34 cellular contexts compared by ENCODE assay signal in the genomic region with DNA sequence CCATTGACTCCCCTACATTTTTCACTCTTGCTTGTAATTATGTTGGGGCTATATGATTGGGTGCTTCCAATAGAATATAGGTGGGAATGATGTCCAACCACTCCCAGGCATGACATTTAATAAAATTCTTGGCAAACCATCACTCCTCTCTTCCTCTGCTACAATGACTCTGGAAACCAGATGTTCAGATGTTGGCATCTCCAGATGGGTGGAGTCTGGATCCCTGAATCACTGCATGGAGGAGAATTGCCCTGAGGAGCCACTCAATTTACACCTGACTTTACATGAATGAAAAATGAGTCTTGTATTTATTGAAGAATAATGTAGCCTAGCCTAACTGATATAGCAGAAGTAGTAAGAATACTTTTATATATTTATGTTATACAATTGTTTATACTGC.
"Had no signal": no experiment of that assay in that cellular context is flagged by ENCODE, and none has a peak within 500 bp of the region (broad histone marks: within the 10 kb centered on the region; RNA-seq: fewer than 3 reads in every experiment).

No MANE protein-coding gene starts in this region.

- H3K27ac ChIP-seq: adrenal gland, body of pancreas, brain microvascular endothelial cell, breast epithelium, WERI-Rb-1 had no signal

- DNase-seq: activated CD4-positive, alpha-beta memory T cell treated with anti-CD3 and anti-CD28 coated beads, Interleukin-2, amount 10 ng/mL, durations not matched to agents 7 days and 5 days; activated CD4-positive, alpha-beta T cell treated with anti-CD3 and anti-CD28 coated beads for 1 hour; activated CD4-positive, alpha-beta T cell treated with anti-CD3 and anti-CD28 coated beads for 36 hours; activated CD4-positive, alpha-beta T cell treated with anti-CD3 and anti-CD28 coated beads for 48 hours; activated CD4-positive, alpha-beta T cell treated with anti-CD3 and anti-CD28 coated beads, Interleukin-2, amount 10 ng/mL, durations not matched to agents 7 days and 5 days; activated CD4-positive, alpha-beta T cell treated with anti-CD3 and anti-CD28 coated beads, Interleukin-2, amount 50 U/mL, for 48 hours; activated CD4-positive, CD25-positive, alpha-beta regulatory T cell; activated CD8-positive, alpha-beta memory T cell treated with anti-CD3 and anti-CD28 coated beads for 24 hours; activated CD8-positive, alpha-beta memory T cell treated with anti-CD3 and anti-CD28 coated beads, Interleukin-2, amount 10 ng/mL, durations not matched to agents 7 days and 5 days; activated CD8-positive, alpha-beta memory T cell treated with anti-CD3 and anti-CD28 coated beads, Interleukin-2, amount 50 U/mL, for 48 hours; activated CD8-positive, alpha-beta T cell treated with anti-CD3 and anti-CD28 coated beads, Interleukin-2, amount 10 ng/mL, durations not matched to agents 7 days and 5 days; activated effector memory CD4-positive, alpha-beta T cell treated with anti-CD3 and anti-CD28 coated beads, Interleukin-2, amount 50 U/mL, for 16 hours; activated gamma-delta T cell treated with Interleukin-2 at 50 U/mL for 16 hours; activated naive CD4-positive, alpha-beta T cell; activated naive CD4-positive, alpha-beta T cell treated with anti-CD3 and anti-CD28 coated beads for 36 hours; activated naive CD4-positive, alpha-beta T cell treated with anti-CD3 and anti-CD28 coated beads, Interleukin-2, amount 50 U/mL, for 16 hours; activated naive CD8-positive, alpha-beta T cell treated with anti-CD3 and anti-CD28 coated beads for 36 hours; activated T-cell treated with anti-CD3 and anti-CD28 coated beads, Interleukin-2, amount 50 U/mL, for 24 hours; activated T-cell treated with anti-CD3 and anti-CD28 coated beads, Interleukin-2, amount 50 U/mL, for 72 hours; adrenal gland; amniotic stem cell; aorta; body of pancreas; brain microvascular endothelial cell; central memory CD4-positive, alpha-beta T cell; T-helper 1 cell; T-helper 2 cell; T-helper 9 cell; WERI-Rb-1 had no signal

- ATAC-seq: activated CD4-positive, alpha-beta T cell treated with anti-CD3 and anti-CD28 coated beads for 36 hours; activated CD4-positive, CD25-positive, alpha-beta regulatory T cell treated with anti-CD3 and anti-CD28 coated beads, Interleukin-2, amount 50 U/mL, for 24 hours; activated CD8-positive, alpha-beta memory T cell treated with anti-CD3 and anti-CD28 coated beads, Interleukin-2, amount 10 ng/mL, durations not matched to agents 7 days and 5 days; activated CD8-positive, alpha-beta T cell treated with anti-CD3 and anti-CD28 coated beads, Interleukin-2, amount 10 ng/mL, durations not matched to agents 7 days and 5 days; activated naive CD4-positive, alpha-beta T cell treated with anti-CD3 and anti-CD28 coated beads, Interleukin-2, amount 50 U/mL, for 72 hours; activated T-cell treated with anti-CD3 and anti-CD28 coated beads, Interleukin-2, amount 50 U/mL, for 72 hours; activated T-helper 17 cell treated with anti-CD3 and anti-CD28 coated beads, Interleukin-2, amount 50 U/mL, for 72 hours; body of pancreas; WTC11 had no signal

- H3K36me3 ChIP-seq: adrenal gland, brain microvascular endothelial cell, breast epithelium, WERI-Rb-1 had no signal

- H3K4me1 ChIP-seq: adrenal gland, body of pancreas, breast epithelium had no signal

- H3K4me3 ChIP-seq: adrenal gland, body of pancreas, breast epithelium had no signal

- H3K27me3 ChIP-seq: adrenal gland, body of pancreas, brain microvascular endothelial cell, breast epithelium had no signal
